17 cellular contexts compared by ENCODE assay signal in the genomic region with DNA sequence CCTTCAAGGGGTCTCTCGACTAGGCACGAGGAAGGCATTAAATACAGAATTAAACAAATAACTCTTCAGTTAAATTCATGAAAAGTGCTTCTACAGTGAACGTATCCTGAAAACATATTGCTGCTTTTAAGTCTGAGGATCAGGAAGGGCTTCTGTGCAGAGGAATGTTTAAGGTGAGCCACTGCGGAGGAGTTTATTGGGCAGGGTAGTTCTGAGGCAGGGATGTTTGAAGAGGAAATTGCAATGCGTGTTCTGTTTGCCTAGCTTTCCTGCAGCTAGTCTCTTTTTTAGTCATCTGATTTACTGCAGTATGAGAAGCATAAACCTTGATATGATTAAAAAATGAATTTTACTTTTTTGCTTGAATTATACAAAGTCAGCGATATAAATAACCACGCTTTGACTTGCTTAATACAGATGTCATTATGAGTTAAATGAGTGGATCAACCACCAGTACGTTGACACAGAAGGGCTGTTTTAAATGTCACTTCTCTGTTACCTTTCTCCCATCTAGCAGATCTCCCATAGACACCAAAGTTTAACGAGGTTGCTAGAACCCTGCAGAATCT.
"Had no signal": no experiment of that assay in that cellular context is flagged by ENCODE, and none has a peak within 500 bp of the region (broad histone marks: within the 10 kb centered on the region; RNA-seq: fewer than 3 reads in every experiment).

No MANE protein-coding gene starts in this region.

- H3K27me3 ChIP-seq: left lung, tibial nerve, upper lobe of right lung had no signal

- H3K4me1 ChIP-seq: left lung, prostate gland, tibial nerve, upper lobe of right lung, uterus had no signal

- H3K27ac ChIP-seq: left lung, prostate gland, skin epidermis, thoracic aorta, tibial nerve, upper lobe of right lung, uterus had no signal

- H3K9me3 ChIP-seq: left lung, prostate gland, thoracic aorta, tibial nerve, upper lobe of right lung, uterus had no signal

- ATAC-seq: effector memory CD8-positive, alpha-beta T cell; left lung; naive thymus-derived CD4-positive, alpha-beta T cell; right cardiac atrium; stimulated activated naive B cell treated with anti-CD40 and anti-IgM and Interleukin-4, amounts not matched to agents 10 μg/mL and 1 μg/mL and 100 μg/mL, for 72 hours; upper lobe of right lung had no signal

- H3K4me3 ChIP-seq: left lung, prostate gland, skin epidermis, thoracic aorta, tibial nerve, upper lobe of right lung, uterus had no signal

- H3K36me3 ChIP-seq: left lung, prostate gland, thoracic aorta, tibial nerve, upper lobe of right lung, uterus had no signal

- FAIRE-seq: frontal cortex, kidney had no signal

- DNase-seq: cortex of kidney; effector memory CD8-positive, alpha-beta T cell; kidney; left lung; mesenchymal stem cell; naive thymus-derived CD4-positive, alpha-beta T cell; right cardiac atrium; stimulated activated CD4-positive, alpha-beta T cell treated with anti-CD3 and anti-CD28 coated beads, Interleukin-15, amount 100 ng/mL, for 24 hours; stimulated activated CD4-positive, alpha-beta T cell treated with anti-CD3 and anti-CD28 coated beads, Interleukin-2, amount 100 ng/mL, for 48 hours; stimulated activated naive B cell treated with anti-CD40 and anti-IgM and Interleukin-4, amounts not matched to agents 10 μg/mL and 1 μg/mL and 100 μg/mL, for 72 hours; upper lobe of right lung; uterus had no signal
